ENCODE assay signal across 1 cellular context in the genomic region with DNA sequence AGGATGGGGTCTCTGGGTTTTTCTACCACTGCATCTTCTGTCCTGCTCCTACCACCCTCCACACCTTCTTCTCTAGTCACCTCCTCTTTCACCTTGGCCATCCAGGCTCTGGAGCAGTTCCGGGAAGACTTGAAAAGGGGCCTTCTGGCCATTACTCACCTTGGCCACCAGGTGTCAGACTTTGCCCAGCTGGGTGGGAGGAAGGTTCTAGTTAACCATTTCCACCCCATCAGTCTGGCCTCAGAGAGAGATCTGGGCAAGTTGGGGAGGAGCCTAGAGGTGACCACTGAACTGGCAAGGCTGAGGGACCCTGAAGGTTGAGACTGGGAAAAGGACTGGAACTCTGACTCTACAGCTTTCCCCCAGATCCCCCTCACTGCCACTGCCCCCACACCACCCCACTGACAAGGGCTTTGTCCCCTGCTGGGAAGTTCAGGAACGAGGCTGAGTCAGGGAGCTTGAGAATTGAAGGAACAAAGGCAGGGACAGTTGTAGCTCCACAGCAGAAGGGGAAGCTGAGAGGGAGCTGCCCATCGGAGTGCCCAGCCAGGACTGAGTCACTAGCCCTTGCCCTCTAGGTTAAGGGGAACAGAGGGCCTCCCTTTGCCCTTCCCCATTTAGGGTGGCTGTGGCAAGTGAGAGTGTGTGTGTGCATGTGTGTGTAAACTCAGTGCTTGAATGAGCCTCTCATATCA.
TF ChIP-seq lines count a peak whose summit lies in the region.

No MANE protein-coding gene starts in this region.

TF ChIP-seq in GM12878, 131 proteins besides CTCF, POLR2A, EP300 and RAD21 (continues in another document):
- TF ChIP-seq RELA (IDR thresholded peaks at IDR 0.05; ENCODE audit: borderline replicate concordance, partially characterized antibody), result no peak
- TF ChIP-seq, protein P1, sequence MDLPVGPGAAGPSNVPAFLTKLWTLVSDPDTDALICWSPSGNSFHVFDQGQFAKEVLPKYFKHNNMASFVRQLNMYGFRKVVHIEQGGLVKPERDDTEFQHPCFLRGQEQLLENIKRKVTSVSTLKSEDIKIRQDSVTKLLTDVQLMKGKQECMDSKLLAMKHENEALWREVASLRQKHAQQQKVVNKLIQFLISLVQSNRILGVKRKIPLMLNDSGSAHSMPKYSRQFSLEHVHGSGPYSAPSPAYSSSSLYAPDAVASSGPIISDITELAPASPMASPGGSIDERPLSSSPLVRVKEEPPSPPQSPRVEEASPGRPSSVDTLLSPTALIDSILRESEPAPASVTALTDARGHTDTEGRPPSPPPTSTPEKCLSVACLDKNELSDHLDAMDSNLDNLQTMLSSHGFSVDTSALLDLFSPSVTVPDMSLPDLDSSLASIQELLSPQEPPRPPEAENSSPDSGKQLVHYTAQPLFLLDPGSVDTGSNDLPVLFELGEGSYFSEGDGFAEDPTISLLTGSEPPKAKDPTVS (IDR thresholded peaks at IDR 0.05; ENCODE audit: low read depth, low read length), result peak; percentile 78; the same call in 1 of the 2 replicates
- TF ChIP-seq, protein P2, sequence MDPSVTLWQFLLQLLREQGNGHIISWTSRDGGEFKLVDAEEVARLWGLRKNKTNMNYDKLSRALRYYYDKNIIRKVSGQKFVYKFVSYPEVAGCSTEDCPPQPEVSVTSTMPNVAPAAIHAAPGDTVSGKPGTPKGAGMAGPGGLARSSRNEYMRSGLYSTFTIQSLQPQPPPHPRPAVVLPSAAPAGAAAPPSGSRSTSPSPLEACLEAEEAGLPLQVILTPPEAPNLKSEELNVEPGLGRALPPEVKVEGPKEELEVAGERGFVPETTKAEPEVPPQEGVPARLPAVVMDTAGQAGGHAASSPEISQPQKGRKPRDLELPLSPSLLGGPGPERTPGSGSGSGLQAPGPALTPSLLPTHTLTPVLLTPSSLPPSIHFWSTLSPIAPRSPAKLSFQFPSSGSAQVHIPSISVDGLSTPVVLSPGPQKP (IDR thresholded peaks at IDR 0.05; ENCODE audit: low read depth, low read length), result 0 out of 2 replicates have a peak, but pooled peaks have one; percentile 34
- no peak for TF ChIP-seq CBX5 (IDR thresholded peaks at IDR 0.05; ENCODE audit: low read depth)
- no peak for TF ChIP-seq YBX1 (IDR thresholded peaks at IDR 0.05)
- peak; percentile 71; the same call in 1 of the 3 replicates for TF ChIP-seq POU2F2 (IDR thresholded peaks at IDR 0.05; ENCODE audit: borderline replicate concordance, low read depth, low read length)
- TF ChIP-seq CEBPB (IDR thresholded peaks at IDR 0.05; ENCODE audit: borderline replicate concordance in 1 of 2, low read depth in 2 of 2, low read length in 2 of 2), result no peak
- TF ChIP-seq, protein P3, sequence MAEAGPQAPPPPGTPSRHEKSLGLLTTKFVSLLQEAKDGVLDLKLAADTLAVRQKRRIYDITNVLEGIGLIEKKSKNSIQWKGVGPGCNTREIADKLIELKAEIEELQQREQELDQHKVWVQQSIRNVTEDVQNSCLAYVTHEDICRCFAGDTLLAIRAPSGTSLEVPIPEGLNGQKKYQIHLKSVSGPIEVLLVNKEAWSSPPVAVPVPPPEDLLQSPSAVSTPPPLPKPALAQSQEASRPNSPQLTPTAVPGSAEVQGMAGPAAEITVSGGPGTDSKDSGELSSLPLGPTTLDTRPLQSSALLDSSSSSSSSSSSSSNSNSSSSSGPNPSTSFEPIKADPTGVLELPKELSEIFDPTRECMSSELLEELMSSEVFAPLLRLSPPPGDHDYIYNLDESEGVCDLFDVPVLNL (IDR thresholded peaks at IDR 0.05; ENCODE audit: low read depth, low read length), result no peak
- no peak for TF ChIP-seq CHD1 (IDR thresholded peaks at IDR 0.05; ENCODE audit: low read depth, low read length)
- peak; percentile 61 for TF ChIP-seq IKZF1 (conservative IDR thresholded peaks at IDR 0.05)
- TF ChIP-seq, protein P4, sequence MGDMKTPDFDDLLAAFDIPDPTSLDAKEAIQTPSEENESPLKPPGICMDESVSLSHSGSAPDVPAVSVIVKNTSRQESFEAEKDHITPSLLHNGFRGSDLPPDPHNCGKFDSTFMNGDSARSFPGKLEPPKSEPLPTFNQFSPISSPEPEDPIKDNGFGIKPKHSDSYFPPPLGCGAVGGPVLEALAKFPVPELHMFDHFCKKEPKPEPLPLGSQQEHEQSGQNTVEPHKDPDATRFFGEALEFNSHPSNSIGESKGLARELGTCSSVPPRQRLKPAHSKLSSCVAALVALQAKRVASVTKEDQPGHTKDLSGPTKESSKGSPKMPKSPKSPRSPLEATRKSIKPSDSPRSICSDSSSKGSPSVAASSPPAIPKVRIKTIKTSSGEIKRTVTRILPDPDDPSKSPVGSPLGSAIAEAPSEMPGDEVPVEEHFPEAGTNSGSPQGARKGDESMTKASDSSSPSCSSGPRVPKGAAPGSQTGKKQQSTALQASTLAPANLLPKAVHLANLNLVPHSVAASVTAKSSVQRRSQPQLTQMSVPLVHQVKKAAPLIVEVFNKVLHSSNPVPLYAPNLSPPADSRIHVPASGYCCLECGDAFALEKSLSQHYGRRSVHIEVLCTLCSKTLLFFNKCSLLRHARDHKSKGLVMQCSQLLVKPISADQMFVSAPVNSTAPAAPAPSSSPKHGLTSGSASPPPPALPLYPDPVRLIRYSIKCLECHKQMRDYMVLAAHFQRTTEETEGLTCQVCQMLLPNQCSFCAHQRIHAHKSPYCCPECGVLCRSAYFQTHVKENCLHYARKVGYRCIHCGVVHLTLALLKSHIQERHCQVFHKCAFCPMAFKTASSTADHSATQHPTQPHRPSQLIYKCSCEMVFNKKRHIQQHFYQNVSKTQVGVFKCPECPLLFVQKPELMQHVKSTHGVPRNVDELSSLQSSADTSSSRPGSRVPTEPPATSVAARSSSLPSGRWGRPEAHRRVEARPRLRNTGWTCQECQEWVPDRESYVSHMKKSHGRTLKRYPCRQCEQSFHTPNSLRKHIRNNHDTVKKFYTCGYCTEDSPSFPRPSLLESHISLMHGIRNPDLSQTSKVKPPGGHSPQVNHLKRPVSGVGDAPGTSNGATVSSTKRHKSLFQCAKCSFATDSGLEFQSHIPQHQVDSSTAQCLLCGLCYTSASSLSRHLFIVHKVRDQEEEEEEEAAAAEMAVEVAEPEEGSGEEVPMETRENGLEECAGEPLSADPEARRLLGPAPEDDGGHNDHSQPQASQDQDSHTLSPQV (IDR thresholded peaks at IDR 0.05), result 0 out of 2 replicates have a peak, but pooled peaks have one; percentile 28
- TF ChIP-seq ETV6 (conservative IDR thresholded peaks at IDR 0.05 in 1 of 2, IDR thresholded peaks at IDR 0.05 in 1 of 2; ENCODE audit: borderline replicate concordance in 1 of 2, low read depth in 1 of 2), result no peak
- TF ChIP-seq SIN3A (IDR thresholded peaks at IDR 0.05; ENCODE audit: low read depth, low read length), result no peak
- peak; percentile 61; the same call in 1 of the 2 replicates for TF ChIP-seq RCOR1 (conservative IDR thresholded peaks at IDR 0.05; ENCODE audit: low read depth, low read length)
- TF ChIP-seq HDGF (IDR thresholded peaks at IDR 0.05), result 0 out of 2 replicates have a peak, but pooled peaks have one; percentile 18
- TF ChIP-seq SMAD1 (IDR thresholded peaks at IDR 0.05; ENCODE audit: low read depth, partially characterized antibody), result no peak
- TF ChIP-seq, protein P5, sequence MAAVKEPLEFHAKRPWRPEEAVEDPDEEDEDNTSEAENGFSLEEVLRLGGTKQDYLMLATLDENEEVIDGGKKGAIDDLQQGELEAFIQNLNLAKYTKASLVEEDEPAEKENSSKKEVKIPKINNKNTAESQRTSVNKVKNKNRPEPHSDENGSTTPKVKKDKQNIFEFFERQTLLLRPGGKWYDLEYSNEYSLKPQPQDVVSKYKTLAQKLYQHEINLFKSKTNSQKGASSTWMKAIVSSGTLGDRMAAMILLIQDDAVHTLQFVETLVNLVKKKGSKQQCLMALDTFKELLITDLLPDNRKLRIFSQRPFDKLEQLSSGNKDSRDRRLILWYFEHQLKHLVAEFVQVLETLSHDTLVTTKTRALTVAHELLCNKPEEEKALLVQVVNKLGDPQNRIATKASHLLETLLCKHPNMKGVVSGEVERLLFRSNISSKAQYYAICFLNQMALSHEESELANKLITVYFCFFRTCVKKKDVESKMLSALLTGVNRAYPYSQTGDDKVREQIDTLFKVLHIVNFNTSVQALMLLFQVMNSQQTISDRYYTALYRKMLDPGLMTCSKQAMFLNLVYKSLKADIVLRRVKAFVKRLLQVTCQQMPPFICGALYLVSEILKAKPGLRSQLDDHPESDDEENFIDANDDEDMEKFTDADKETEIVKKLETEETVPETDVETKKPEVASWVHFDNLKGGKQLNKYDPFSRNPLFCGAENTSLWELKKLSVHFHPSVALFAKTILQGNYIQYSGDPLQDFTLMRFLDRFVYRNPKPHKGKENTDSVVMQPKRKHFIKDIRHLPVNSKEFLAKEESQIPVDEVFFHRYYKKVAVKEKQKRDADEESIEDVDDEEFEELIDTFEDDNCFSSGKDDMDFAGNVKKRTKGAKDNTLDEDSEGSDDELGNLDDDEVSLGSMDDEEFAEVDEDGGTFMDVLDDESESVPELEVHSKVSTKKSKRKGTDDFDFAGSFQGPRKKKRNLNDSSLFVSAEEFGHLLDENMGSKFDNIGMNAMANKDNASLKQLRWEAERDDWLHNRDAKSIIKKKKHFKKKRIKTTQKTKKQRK (IDR thresholded peaks at IDR 0.05; ENCODE audit: low read depth, low read length), result no peak
- no peak for TF ChIP-seq CBX3 (IDR thresholded peaks at IDR 0.05; ENCODE audit: borderline replicate concordance, low read depth)
- TF ChIP-seq EGR1 (IDR thresholded peaks at IDR 0.05; ENCODE audit: borderline replicate concordance in 1 of 2, low read depth in 2 of 2, low read length in 2 of 2), result 0 out of 3 replicates have a peak, but pooled peaks of 1 of the 2 experiments have one; percentile 20
- TF ChIP-seq MTA3 (IDR thresholded peaks at IDR 0.05; ENCODE audit: borderline replicate concordance, low read length), result no peak
- no peak for TF ChIP-seq ZNF24 (IDR thresholded peaks at IDR 0.05)
- TF ChIP-seq GATAD2B (conservative IDR thresholded peaks at IDR 0.05; ENCODE audit: low read depth), result peak; percentile 30; the same call in 1 of the 2 replicates
- TF ChIP-seq, protein P6, sequence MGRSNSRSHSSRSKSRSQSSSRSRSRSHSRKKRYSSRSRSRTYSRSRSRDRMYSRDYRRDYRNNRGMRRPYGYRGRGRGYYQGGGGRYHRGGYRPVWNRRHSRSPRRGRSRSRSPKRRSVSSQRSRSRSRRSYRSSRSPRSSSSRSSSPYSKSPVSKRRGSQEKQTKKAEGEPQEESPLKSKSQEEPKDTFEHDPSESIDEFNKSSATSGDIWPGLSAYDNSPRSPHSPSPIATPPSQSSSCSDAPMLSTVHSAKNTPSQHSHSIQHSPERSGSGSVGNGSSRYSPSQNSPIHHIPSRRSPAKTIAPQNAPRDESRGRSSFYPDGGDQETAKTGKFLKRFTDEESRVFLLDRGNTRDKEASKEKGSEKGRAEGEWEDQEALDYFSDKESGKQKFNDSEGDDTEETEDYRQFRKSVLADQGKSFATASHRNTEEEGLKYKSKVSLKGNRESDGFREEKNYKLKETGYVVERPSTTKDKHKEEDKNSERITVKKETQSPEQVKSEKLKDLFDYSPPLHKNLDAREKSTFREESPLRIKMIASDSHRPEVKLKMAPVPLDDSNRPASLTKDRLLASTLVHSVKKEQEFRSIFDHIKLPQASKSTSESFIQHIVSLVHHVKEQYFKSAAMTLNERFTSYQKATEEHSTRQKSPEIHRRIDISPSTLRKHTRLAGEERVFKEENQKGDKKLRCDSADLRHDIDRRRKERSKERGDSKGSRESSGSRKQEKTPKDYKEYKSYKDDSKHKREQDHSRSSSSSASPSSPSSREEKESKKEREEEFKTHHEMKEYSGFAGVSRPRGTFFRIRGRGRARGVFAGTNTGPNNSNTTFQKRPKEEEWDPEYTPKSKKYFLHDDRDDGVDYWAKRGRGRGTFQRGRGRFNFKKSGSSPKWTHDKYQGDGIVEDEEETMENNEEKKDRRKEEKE (IDR thresholded peaks at IDR 0.05), result no peak
- TF ChIP-seq, protein P7, sequence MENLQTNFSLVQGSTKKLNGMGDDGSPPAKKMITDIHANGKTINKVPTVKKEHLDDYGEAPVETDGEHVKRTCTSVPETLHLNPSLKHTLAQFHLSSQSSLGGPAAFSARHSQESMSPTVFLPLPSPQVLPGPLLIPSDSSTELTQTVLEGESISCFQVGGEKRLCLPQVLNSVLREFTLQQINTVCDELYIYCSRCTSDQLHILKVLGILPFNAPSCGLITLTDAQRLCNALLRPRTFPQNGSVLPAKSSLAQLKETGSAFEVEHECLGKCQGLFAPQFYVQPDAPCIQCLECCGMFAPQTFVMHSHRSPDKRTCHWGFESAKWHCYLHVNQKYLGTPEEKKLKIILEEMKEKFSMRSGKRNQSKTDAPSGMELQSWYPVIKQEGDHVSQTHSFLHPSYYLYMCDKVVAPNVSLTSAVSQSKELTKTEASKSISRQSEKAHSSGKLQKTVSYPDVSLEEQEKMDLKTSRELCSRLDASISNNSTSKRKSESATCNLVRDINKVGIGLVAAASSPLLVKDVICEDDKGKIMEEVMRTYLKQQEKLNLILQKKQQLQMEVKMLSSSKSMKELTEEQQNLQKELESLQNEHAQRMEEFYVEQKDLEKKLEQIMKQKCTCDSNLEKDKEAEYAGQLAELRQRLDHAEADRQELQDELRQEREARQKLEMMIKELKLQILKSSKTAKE (IDR thresholded peaks at IDR 0.05; ENCODE audit: low read depth, poor library complexity, severe bottlenecking), result peak; percentile 66
- TF ChIP-seq MTA2 (IDR thresholded peaks at IDR 0.05; ENCODE audit: low read depth), result peak; percentile 32; the same call in 1 of the 2 replicates
- no peak for TF ChIP-seq PAX8 (IDR thresholded peaks at IDR 0.05)
- no peak for TF ChIP-seq ZBED1 (IDR thresholded peaks at IDR 0.05; ENCODE audit: borderline replicate concordance)
- TF ChIP-seq SPI1 (IDR thresholded peaks at IDR 0.05; ENCODE audit: borderline replicate concordance, insufficient read depth, low read depth, low read length), result no peak
- no peak for TF ChIP-seq BMI1 (IDR thresholded peaks at IDR 0.05; ENCODE audit: borderline replicate concordance)
- TF ChIP-seq TCF7 (IDR thresholded peaks at IDR 0.05; ENCODE audit: borderline replicate concordance), result no peak
- no peak for TF ChIP-seq NFXL1 (IDR thresholded peaks at IDR 0.05; ENCODE audit: borderline replicate concordance)
- no peak for TF ChIP-seq KAT2A (conservative IDR thresholded peaks at IDR 0.05; ENCODE audit: control insufficient read depth, low read depth, low read length)
- no peak for TF ChIP-seq NR2C1 (IDR thresholded peaks at IDR 0.05)
- no peak for TF ChIP-seq SMAD5 (IDR thresholded peaks at IDR 0.05; ENCODE audit: low read depth)
- TF ChIP-seq WRNIP1 (IDR thresholded peaks at IDR 0.05; ENCODE audit: borderline replicate concordance, low read depth, low read length), result peak; percentile 91; the same call in 1 of the 2 replicates
- no peak for TF ChIP-seq ZNF217 (IDR thresholded peaks at IDR 0.05)
- no peak for TF ChIP-seq POLR2AphosphoS2 (IDR thresholded peaks at IDR 0.05; ENCODE audit: low read depth, low read length)
- peak; percentile 25; the same call in 1 of the 2 replicates for TF ChIP-seq PAX5 (IDR thresholded peaks at IDR 0.05; ENCODE audit: borderline replicate concordance, low read depth, low read length)
- no peak for TF ChIP-seq KDM1A (IDR thresholded peaks at IDR 0.05; ENCODE audit: borderline replicate concordance)
- TF ChIP-seq, protein P8, sequence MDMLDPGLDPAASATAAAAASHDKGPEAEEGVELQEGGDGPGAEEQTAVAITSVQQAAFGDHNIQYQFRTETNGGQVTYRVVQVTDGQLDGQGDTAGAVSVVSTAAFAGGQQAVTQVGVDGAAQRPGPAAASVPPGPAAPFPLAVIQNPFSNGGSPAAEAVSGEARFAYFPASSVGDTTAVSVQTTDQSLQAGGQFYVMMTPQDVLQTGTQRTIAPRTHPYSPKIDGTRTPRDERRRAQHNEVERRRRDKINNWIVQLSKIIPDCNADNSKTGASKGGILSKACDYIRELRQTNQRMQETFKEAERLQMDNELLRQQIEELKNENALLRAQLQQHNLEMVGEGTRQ (IDR thresholded peaks at IDR 0.05; ENCODE audit: borderline replicate concordance, low read depth, low read length), result no peak
- TF ChIP-seq SIX5 (IDR thresholded peaks at IDR 0.05; ENCODE audit: low read depth, low read length, severe bottlenecking), result no peak
